In the genomic region with DNA sequence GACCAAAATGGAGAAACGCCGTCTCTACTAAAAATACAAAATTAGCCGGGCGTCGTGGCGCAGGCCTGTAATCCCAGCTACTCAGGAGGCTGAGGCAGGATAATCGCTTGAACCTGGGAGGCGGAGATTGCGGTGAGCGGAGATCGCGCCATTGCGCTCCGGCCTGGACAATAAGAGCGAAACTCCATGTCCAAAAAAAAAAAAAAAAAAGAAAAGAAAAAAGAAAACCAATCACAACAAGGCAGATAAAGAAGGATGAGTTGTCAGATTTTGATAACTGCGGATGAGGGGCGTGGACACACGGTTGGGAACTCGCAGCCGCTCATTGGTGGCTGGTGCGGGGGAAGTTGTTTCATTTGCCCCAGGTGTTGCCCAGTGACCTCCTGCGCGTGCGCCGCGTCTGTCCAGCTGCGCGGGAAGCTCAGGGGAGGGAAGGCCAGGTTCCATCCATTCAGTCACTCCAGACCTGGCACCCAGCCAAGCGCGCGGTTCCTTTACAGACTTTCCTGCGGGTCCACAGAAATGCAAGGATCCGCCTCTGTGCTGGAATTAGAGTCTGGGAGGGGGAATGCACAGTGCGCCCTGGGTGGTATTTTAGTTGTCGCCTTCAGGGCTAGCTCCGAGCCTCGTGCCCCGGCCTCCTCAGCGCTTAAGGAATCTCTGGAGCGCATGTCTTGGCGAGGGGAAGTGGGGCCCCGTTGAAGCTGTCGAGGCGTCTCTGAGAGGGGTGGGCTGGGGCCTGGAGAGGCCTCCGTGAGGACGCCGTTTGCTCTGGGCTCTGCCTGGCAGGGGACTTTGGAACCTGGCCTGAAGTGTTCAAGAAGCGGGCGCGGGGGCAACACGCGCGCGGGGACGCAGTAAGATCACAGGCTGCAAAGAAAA, we compare ENCODE assay signal across 1 cellular context.
TF ChIP-seq lines count a peak whose summit lies in the region.

No MANE protein-coding gene starts in this region.

TF ChIP-seq in K562, 482 proteins besides CTCF, POLR2A, EP300 and RAD21 (continued from another document and continues in another):
- TF ChIP-seq, protein P1, sequence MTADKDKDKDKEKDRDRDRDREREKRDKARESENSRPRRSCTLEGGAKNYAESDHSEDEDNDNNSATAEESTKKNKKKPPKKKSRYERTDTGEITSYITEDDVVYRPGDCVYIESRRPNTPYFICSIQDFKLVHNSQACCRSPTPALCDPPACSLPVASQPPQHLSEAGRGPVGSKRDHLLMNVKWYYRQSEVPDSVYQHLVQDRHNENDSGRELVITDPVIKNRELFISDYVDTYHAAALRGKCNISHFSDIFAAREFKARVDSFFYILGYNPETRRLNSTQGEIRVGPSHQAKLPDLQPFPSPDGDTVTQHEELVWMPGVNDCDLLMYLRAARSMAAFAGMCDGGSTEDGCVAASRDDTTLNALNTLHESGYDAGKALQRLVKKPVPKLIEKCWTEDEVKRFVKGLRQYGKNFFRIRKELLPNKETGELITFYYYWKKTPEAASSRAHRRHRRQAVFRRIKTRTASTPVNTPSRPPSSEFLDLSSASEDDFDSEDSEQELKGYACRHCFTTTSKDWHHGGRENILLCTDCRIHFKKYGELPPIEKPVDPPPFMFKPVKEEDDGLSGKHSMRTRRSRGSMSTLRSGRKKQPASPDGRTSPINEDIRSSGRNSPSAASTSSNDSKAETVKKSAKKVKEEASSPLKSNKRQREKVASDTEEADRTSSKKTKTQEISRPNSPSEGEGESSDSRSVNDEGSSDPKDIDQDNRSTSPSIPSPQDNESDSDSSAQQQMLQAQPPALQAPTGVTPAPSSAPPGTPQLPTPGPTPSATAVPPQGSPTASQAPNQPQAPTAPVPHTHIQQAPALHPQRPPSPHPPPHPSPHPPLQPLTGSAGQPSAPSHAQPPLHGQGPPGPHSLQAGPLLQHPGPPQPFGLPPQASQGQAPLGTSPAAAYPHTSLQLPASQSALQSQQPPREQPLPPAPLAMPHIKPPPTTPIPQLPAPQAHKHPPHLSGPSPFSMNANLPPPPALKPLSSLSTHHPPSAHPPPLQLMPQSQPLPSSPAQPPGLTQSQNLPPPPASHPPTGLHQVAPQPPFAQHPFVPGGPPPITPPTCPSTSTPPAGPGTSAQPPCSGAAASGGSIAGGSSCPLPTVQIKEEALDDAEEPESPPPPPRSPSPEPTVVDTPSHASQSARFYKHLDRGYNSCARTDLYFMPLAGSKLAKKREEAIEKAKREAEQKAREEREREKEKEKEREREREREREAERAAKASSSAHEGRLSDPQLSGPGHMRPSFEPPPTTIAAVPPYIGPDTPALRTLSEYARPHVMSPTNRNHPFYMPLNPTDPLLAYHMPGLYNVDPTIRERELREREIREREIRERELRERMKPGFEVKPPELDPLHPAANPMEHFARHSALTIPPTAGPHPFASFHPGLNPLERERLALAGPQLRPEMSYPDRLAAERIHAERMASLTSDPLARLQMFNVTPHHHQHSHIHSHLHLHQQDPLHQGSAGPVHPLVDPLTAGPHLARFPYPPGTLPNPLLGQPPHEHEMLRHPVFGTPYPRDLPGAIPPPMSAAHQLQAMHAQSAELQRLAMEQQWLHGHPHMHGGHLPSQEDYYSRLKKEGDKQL (CRISPR knock-in tag; IDR thresholded peaks at IDR 0.05; ENCODE audit: borderline replicate concordance) = peak; percentile 65; the same call in 1 of the 2 replicates
- TF ChIP-seq SP2 (IDR thresholded peaks at IDR 0.05; ENCODE audit: extremely low read depth, low read depth, low read length, poor library complexity, severe bottlenecking) (no peak), ELF2 (CRISPR knock-in tag; IDR thresholded peaks at IDR 0.05) (0 out of 2 replicates have a peak, but pooled peaks have one; percentile 40), BRCA1 (IDR thresholded peaks at IDR 0.05) (no peak), BRCA1 (CRISPR knock-in tag; IDR thresholded peaks at IDR 0.05) (no peak), NCOA1 (IDR thresholded peaks at IDR 0.05; ENCODE audit: low read depth) (0 out of 2 replicates have a peak, but pooled peaks have one; percentile 14), CBX8 (IDR thresholded peaks at IDR 0.05; ENCODE audit: borderline replicate concordance, extremely low read depth, low read depth, low read length, poor library complexity, severe bottlenecking) (no peak), TRIM24 (IDR thresholded peaks at IDR 0.05) (peak; percentile 22 to 47; a peak in 2 of 4 replicates), DMBX1 (CRISPR knock-in tag; IDR thresholded peaks at IDR 0.05; ENCODE audit: borderline replicate concordance) (peak; percentile 32; the same call in 1 of the 2 replicates), WHSC1 (IDR thresholded peaks at IDR 0.05; ENCODE audit: low read length) (no peak), SPI1 (IDR thresholded peaks at IDR 0.05; ENCODE audit: borderline replicate concordance, low read depth, low read length) (peak; percentile 60; the same call in 1 of the 2 replicates), HDAC8 (tag; IDR thresholded peaks at IDR 0.05) (peak; percentile 37; the same call in 1 of the 2 replicates), ZNF668 (CRISPR knock-in tag; IDR thresholded peaks at IDR 0.05) (no peak), MEIS2 (IDR thresholded peaks at IDR 0.05; ENCODE audit: partially characterized antibody) (peak; percentile 87), ZNF134 (CRISPR knock-in tag; conservative IDR thresholded peaks at IDR 0.05) (no peak), ZNF174 (CRISPR knock-in tag; IDR thresholded peaks at IDR 0.05) (no peak), CCNT2 (IDR thresholded peaks at IDR 0.05; ENCODE audit: borderline replicate concordance, extremely low read depth, insufficient read length, low read depth, low read length) (peak; percentile 34), FOXA3 (CRISPR knock-in tag; conservative IDR thresholded peaks at IDR 0.05 in 1 of 2, IDR thresholded peaks at IDR 0.05 in 1 of 2) (peak in 1 of 2 experiments; percentile 55; a peak in 1 of 4 replicates), NR2C1 (IDR thresholded peaks at IDR 0.05) (peak; percentile 21; the same call in 1 of the 2 replicates), NR2C1 (tag; IDR thresholded peaks at IDR 0.05) (0 out of 2 replicates have a peak, but pooled peaks have one; percentile 26), ZC3H11A (IDR thresholded peaks at IDR 0.05; ENCODE audit: low read depth, low read length) (no peak), E2F3 (CRISPR knock-in tag; IDR thresholded peaks at IDR 0.05) (0 out of 2 replicates have a peak, but pooled peaks have one; percentile 68)
- TF ChIP-seq, protein P2, sequence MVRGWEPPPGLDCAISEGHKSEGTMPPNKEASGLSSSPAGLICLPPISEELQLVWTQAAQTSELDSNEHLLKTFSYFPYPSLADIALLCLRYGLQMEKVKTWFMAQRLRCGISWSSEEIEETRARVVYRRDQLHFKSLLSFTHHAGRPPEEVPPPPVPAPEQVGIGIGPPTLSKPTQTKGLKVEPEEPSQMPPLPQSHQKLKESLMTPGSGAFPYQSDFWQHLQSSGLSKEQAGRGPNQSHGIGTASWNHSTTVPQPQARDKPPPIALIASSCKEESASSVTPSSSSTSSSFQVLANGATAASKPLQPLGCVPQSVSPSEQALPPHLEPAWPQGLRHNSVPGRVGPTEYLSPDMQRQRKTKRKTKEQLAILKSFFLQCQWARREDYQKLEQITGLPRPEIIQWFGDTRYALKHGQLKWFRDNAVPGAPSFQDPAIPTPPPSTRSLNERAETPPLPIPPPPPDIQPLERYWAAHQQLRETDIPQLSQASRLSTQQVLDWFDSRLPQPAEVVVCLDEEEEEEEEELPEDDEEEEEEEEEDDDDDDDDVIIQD (CRISPR knock-in tag; IDR thresholded peaks at IDR 0.05) = 0 out of 2 replicates have a peak, but pooled peaks have one; percentile 7
- TF ChIP-seq, protein P3, sequence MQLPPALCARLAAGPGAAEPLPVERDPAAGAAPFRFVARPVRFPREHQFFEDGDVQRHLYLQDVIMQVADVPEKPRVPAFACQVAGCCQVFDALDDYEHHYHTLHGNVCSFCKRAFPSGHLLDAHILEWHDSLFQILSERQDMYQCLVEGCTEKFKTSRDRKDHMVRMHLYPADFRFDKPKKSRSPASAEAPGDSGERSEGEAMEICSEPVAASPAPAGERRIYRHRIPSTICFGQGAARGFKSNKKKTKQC (CRISPR knock-in tag; IDR thresholded peaks at IDR 0.05) = peak; percentile 91; the same call in 1 of the 2 replicates
- TF ChIP-seq, protein P4, sequence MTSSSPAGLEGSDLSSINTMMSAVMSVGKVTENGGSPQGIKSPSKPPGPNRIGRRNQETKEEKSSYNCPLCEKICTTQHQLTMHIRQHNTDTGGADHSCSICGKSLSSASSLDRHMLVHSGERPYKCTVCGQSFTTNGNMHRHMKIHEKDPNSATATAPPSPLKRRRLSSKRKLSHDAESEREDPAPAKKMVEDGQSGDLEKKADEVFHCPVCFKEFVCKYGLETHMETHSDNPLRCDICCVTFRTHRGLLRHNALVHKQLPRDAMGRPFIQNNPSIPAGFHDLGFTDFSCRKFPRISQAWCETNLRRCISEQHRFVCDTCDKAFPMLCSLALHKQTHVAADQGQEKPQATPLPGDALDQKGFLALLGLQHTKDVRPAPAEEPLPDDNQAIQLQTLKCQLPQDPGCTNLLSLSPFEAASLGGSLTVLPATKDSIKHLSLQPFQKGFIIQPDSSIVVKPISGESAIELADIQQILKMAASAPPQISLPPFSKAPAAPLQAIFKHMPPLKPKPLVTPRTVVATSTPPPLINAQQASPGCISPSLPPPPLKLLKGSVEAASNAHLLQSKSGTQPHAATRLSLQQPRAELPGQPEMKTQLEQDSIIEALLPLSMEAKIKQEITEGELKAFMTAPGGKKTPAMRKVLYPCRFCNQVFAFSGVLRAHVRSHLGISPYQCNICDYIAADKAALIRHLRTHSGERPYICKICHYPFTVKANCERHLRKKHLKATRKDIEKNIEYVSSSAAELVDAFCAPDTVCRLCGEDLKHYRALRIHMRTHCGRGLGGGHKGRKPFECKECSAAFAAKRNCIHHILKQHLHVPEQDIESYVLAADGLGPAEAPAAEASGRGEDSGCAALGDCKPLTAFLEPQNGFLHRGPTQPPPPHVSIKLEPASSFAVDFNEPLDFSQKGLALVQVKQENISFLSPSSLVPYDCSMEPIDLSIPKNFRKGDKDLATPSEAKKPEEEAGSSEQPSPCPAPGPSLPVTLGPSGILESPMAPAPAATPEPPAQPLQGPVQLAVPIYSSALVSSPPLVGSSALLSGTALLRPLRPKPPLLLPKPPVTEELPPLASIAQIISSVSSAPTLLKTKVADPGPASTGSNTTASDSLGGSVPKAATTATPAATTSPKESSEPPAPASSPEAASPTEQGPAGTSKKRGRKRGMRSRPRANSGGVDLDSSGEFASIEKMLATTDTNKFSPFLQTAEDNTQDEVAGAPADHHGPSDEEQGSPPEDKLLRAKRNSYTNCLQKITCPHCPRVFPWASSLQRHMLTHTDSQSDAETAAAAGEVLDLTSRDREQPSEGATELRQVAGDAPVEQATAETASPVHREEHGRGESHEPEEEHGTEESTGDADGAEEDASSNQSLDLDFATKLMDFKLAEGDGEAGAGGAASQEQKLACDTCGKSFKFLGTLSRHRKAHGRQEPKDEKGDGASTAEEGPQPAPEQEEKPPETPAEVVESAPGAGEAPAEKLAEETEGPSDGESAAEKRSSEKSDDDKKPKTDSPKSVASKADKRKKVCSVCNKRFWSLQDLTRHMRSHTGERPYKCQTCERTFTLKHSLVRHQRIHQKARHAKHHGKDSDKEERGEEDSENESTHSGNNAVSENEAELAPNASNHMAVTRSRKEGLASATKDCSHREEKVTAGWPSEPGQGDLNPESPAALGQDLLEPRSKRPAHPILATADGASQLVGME (CRISPR knock-in tag; IDR thresholded peaks at IDR 0.05) = no peak
- TF ChIP-seq, protein P5, sequence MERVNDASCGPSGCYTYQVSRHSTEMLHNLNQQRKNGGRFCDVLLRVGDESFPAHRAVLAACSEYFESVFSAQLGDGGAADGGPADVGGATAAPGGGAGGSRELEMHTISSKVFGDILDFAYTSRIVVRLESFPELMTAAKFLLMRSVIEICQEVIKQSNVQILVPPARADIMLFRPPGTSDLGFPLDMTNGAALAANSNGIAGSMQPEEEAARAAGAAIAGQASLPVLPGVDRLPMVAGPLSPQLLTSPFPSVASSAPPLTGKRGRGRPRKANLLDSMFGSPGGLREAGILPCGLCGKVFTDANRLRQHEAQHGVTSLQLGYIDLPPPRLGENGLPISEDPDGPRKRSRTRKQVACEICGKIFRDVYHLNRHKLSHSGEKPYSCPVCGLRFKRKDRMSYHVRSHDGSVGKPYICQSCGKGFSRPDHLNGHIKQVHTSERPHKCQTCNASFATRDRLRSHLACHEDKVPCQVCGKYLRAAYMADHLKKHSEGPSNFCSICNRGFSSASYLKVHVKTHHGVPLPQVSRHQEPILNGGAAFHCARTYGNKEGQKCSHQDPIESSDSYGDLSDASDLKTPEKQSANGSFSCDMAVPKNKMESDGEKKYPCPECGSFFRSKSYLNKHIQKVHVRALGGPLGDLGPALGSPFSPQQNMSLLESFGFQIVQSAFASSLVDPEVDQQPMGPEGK (CRISPR knock-in tag; IDR thresholded peaks at IDR 0.05; ENCODE audit: borderline replicate concordance) = no peak
- TF ChIP-seq, protein P6, sequence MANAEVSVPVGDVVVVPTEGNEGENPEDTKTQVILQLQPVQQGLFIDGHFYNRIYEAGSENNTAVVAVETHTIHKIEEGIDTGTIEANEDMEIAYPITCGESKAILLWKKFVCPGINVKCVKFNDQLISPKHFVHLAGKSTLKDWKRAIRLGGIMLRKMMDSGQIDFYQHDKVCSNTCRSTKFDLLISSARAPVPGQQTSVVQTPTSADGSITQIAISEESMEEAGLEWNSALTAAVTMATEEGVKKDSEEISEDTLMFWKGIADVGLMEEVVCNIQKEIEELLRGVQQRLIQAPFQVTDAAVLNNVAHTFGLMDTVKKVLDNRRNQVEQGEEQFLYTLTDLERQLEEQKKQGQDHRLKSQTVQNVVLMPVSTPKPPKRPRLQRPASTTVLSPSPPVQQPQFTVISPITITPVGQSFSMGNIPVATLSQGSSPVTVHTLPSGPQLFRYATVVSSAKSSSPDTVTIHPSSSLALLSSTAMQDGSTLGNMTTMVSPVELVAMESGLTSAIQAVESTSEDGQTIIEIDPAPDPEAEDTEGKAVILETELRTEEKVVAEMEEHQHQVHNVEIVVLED (CRISPR knock-in tag; IDR thresholded peaks at IDR 0.05) = no peak
- TF ChIP-seq, protein P7, sequence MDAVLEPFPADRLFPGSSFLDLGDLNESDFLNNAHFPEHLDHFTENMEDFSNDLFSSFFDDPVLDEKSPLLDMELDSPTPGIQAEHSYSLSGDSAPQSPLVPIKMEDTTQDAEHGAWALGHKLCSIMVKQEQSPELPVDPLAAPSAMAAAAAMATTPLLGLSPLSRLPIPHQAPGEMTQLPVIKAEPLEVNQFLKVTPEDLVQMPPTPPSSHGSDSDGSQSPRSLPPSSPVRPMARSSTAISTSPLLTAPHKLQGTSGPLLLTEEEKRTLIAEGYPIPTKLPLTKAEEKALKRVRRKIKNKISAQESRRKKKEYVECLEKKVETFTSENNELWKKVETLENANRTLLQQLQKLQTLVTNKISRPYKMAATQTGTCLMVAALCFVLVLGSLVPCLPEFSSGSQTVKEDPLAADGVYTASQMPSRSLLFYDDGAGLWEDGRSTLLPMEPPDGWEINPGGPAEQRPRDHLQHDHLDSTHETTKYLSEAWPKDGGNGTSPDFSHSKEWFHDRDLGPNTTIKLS (IDR thresholded peaks at IDR 0.05; ENCODE audit: borderline replicate concordance, low read depth) = peak; percentile 47; the same call in 1 of the 2 replicates
- TF ChIP-seq, protein P8, sequence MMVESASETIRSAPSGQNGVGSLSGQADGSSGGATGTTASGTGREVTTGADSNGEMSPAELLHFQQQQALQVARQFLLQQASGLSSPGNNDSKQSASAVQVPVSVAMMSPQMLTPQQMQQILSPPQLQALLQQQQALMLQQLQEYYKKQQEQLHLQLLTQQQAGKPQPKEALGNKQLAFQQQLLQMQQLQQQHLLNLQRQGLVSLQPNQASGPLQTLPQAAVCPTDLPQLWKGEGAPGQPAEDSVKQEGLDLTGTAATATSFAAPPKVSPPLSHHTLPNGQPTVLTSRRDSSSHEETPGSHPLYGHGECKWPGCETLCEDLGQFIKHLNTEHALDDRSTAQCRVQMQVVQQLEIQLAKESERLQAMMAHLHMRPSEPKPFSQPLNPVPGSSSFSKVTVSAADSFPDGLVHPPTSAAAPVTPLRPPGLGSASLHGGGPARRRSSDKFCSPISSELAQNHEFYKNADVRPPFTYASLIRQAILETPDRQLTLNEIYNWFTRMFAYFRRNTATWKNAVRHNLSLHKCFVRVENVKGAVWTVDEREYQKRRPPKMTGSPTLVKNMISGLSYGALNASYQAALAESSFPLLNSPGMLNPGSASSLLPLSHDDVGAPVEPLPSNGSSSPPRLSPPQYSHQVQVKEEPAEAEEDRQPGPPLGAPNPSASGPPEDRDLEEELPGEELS (CRISPR knock-in tag; IDR thresholded peaks at IDR 0.05; ENCODE audit: borderline replicate concordance) = peak; percentile 84
